In genomic region chr4:185857561-185857960, GRCh38 we compare ENCODE assay signal across 3 cellular contexts. TPM values are rescaled to one million over a fixed set of nuclear protein-coding genes. Genes with fewer than 3 reads are reported as not detected.
"Had no signal": no experiment of that assay in that cellular context is flagged by ENCODE, and none has a peak within 500 bp of the region (broad histone marks: within the 10 kb centered on the region; RNA-seq: fewer than 3 reads in every experiment).

No MANE protein-coding gene starts in this region.

RNA-seq across cellular contexts. Expression of gene SORBS2, which starts 45.6 kb away (rescaled TPM):
- total RNA-seq: SJCRH30 had no signal
- polyA plus RNA-seq: IgD-negative memory B cell, K562 had no signal
